In genomic region chr5:83169938-83170337, GRCh38 we compare ENCODE assay signal across 3 cellular contexts.
TF ChIP-seq lines count a peak whose summit lies in the region.

No MANE protein-coding gene starts in this region.

TF ChIP-seq in HepG2, 621 proteins besides CTCF, POLR2A, EP300 and RAD21:
- TF ChIP-seq NFE2L2 (IDR thresholded peaks at IDR 0.05; ENCODE audit: low read length) (peak; percentile 52; the same call in 1 of the 2 replicates), ZNF589 (CRISPR knock-in tag; conservative IDR thresholded peaks at IDR 0.05) (no peak)

TF ChIP-seq in IMR-90, 13 proteins besides CTCF, POLR2A, EP300 and RAD21:
- no peak for TF ChIP-seq MAFK (IDR thresholded peaks at IDR 0.05; ENCODE audit: low read depth, low read length)
- TF ChIP-seq NFE2L2 (IDR thresholded peaks at IDR 0.05; ENCODE audit: low read depth, low read length), result peak; percentile 41; the same call in 1 of the 2 replicates
- TF ChIP-seq BHLHE40 (IDR thresholded peaks at IDR 0.05; ENCODE audit: low read depth, low read length), result no peak
- no peak for TF ChIP-seq RFX5 (IDR thresholded peaks at IDR 0.05; ENCODE audit: low read depth, low read length)

TF ChIP-seq in K562, 482 proteins besides CTCF, POLR2A, EP300 and RAD21:
- TF ChIP-seq FOXJ2 (tag; IDR thresholded peaks at IDR 0.05), result no peak
- peak; percentile 37; the same call in 1 of the 2 replicates for TF ChIP-seq MAFG (tag; conservative IDR thresholded peaks at IDR 0.05)
- no peak for TF ChIP-seq KAT8 (IDR thresholded peaks at IDR 0.05; ENCODE audit: low read depth)
- TF ChIP-seq NFE2 (IDR thresholded peaks at IDR 0.05; ENCODE audit: low read depth), result peak; percentile 27; the same call in 1 of the 2 replicates
- no peak for TF ChIP-seq RBM15 (IDR thresholded peaks at IDR 0.05; ENCODE audit: insufficient read depth, low read length)
- no peak for TF ChIP-seq SUPT5H (IDR thresholded peaks at IDR 0.05)
- no peak for TF ChIP-seq BRF1 (IDR thresholded peaks at IDR 0.05; ENCODE audit: borderline replicate concordance, extremely low read depth, insufficient read length)
- TF ChIP-seq CBFA2T3 (IDR thresholded peaks at IDR 0.05), result no peak
- TF ChIP-seq PHTF2 (CRISPR knock-in tag; IDR thresholded peaks at IDR 0.05), result no peak
- TF ChIP-seq REST (CRISPR knock-in tag; IDR thresholded peaks at IDR 0.05; ENCODE audit: low read depth), result no peak
- TF ChIP-seq NFE2L1 (tag; IDR thresholded peaks at IDR 0.05; ENCODE audit: borderline replicate concordance, low read depth), result peak; percentile 42; the same call in 1 of the 2 replicates
- TF ChIP-seq ZNF316 (IDR thresholded peaks at IDR 0.05), result peak; percentile 39; the same call in 1 of the 2 replicates
- no peak for TF ChIP-seq CTCFL (IDR thresholded peaks at IDR 0.05; ENCODE audit: borderline replicate concordance, insufficient read depth, low read depth, low read length, poor library complexity, severe bottlenecking)
- TF ChIP-seq PYGO2 (tag; IDR thresholded peaks at IDR 0.05), result no peak
- no peak for TF ChIP-seq NRF1 (conservative IDR thresholded peaks at IDR 0.05 in 1 of 2, IDR thresholded peaks at IDR 0.05 in 1 of 2)
- TF ChIP-seq PPARD (CRISPR knock-in tag; IDR thresholded peaks at IDR 0.05), result no peak
- TF ChIP-seq ZNF165 (CRISPR knock-in tag; IDR thresholded peaks at IDR 0.05; ENCODE audit: borderline replicate concordance), result no peak
- no peak for TF ChIP-seq ZKSCAN3 (CRISPR knock-in tag; IDR thresholded peaks at IDR 0.05)
